18 cellular contexts compared by ENCODE assay signal in genomic region chr6:1689141-1689540, GRCh38.
DNase-seq lines count a peak whose midpoint lies in the region; ATAC-seq and TF ChIP-seq lines count a peak whose summit lies in the region.
"Had no signal": no experiment of that assay in that cellular context is flagged by ENCODE, and none has a peak within 500 bp of the region (broad histone marks: within the 10 kb centered on the region; RNA-seq: fewer than 3 reads in every experiment).

No MANE protein-coding gene starts in this region.

- H3K27ac ChIP-seq in mammary epithelial cell (ENCODE audit: insufficient read depth, low read depth, low read length) (peak overlapping the region; percentile 27), left lung (no peak overlapping the region)
- H3K27ac ChIP-seq: colonic mucosa, thoracic aorta had no signal

- no peak overlapping the region for H2AFZ ChIP-seq in mammary epithelial cell (ENCODE audit: low read depth, low read length)

- H3K4me2 ChIP-seq in mammary epithelial cell (ENCODE audit: insufficient read depth, low read depth, low read length): peak overlapping the region; percentile 37

- POLR2A ChIA-PET in BJ (lab: Charles Lee): no interaction called here

- DNase-seq in BJ (ENCODE audit: low read depth): peak; percentile 31
- peak; percentile 41 for DNase-seq in HT1080 (ENCODE audit: low read depth)
- DNase-seq in mammary epithelial cell: peak; percentile 88
- no peak for DNase-seq in left lung
- no peak for DNase-seq in H4 (ENCODE audit: low spot score)
- DNase-seq: ACHN; CD4-positive, CD25-positive, alpha-beta regulatory T cell; colonic mucosa; DMS53; foreskin melanocyte; NCI-H146; NCI-H82; stimulated activated CD4-positive, alpha-beta T cell treated with anti-CD3 and anti-CD28 coated beads, Interleukin-12 subunit alpha, Interleukin-12 subunit beta, amount 100 ng/mL, for 4 hours had no signal

- H4K20me1 ChIP-seq in mammary epithelial cell (ENCODE audit: insufficient read depth, low read length): no peaks in the 10 kb centered on the region

- BruUV-seq in mammary epithelial cell (replicated peaks; lab: Mats Ljungman, UMichigan): no TSS peak

- H3K9ac ChIP-seq in mammary epithelial cell (ENCODE audit: insufficient read depth, low read length): no peak overlapping the region

- in situ Hi-C loops in mammary epithelial cell (cut with MboI; ENCODE audit: low sequenced_read_pairs in 2 of 2): no loop called here

- H3K4me3 ChIP-seq in BJ (ENCODE audit: low read depth, low read length) (no peak overlapping the region), mammary epithelial cell (replicated peaks in 1 of 3; ENCODE audit: insufficient read depth in 1 of 3, low read depth in 2 of 3, low read length in 3 of 3) (no peak overlapping the region), left lung (no peak overlapping the region)
- H3K4me3 ChIP-seq: colonic mucosa, thoracic aorta had no signal

- H3K27me3 ChIP-seq in BJ (ENCODE audit: control insufficient read depth, insufficient read depth, low read length): no peaks in the 10 kb centered on the region
- H3K27me3 ChIP-seq in mammary epithelial cell (ENCODE audit: insufficient read depth, low read length): no peaks in the 10 kb centered on the region
- no peaks in the 10 kb centered on the region for H3K27me3 ChIP-seq in left lung
- H3K27me3 ChIP-seq: colonic mucosa had no signal

- WGBS in mammary epithelial cell (ENCODE audit: low coverage, missing lambda C conversion rate): 0% methylated on average over 1 of the region's 1 CpG

- no peak for TF ChIP-seq CTCF in BJ (IDR thresholded peaks at IDR 0.05; ENCODE audit: insufficient read depth, low read depth, low read length)
- TF ChIP-seq CTCF in mammary epithelial cell (conservative IDR thresholded peaks at IDR 0.05 in 1 of 2, IDR thresholded peaks at IDR 0.05 in 1 of 2; ENCODE audit: extremely low read depth in 1 of 2, insufficient read depth in 1 of 2, low read depth in 1 of 2, low read length in 2 of 2): no peak
- TF ChIP-seq CTCF in left lung (IDR thresholded peaks at IDR 0.05): no peak

- dilution Hi-C loops in mammary epithelial cell (cut with HindIII; ENCODE audit: low sequenced_read_pairs): no loop called here

- H3K4me1 ChIP-seq in mammary epithelial cell (ENCODE audit: insufficient read depth, low read length): peaks cover 36% of the 10 kb centered on the region
- H3K4me1 ChIP-seq in left lung: peaks cover 12 to 14% of the 10 kb centered on the region in 2 donors
- H3K4me1 ChIP-seq: colonic mucosa had no signal

- H3K79me2 ChIP-seq in mammary epithelial cell (ENCODE audit: insufficient read depth, low read length): no peaks in the 10 kb centered on the region

- no peaks in the 10 kb centered on the region for H3K36me3 ChIP-seq in BJ (ENCODE audit: control insufficient read depth, insufficient read depth, low read length)
- no peaks in the 10 kb centered on the region for H3K36me3 ChIP-seq in mammary epithelial cell (ENCODE audit: insufficient read depth, low read length)
- no peaks in the 10 kb centered on the region for H3K36me3 ChIP-seq in left lung
- H3K36me3 ChIP-seq: colonic mucosa, thoracic aorta had no signal

- H3K9me3 ChIP-seq in mammary epithelial cell (replicated peaks; ENCODE audit: insufficient read depth, low read length) (no peaks in the 10 kb centered on the region), left lung (peaks cover 0 to 2% of the 10 kb centered on the region in 2 donors)
- H3K9me3 ChIP-seq: colonic mucosa, thoracic aorta had no signal

- intact Hi-C loops in mammary epithelial cell (cut with micrococcal nuclease) (no loop called here), left lung (cut with DNase I) (loop anchor here in 1 of 2 donors (10.0 kb wide), 1 partner anchor 84 kb away; the partner anchor contains the start of gene FOXC1)

- CTCF ChIA-PET in BJ (lab: Yijun Ruan, JAX) (no interaction called here), mammary epithelial cell (lab: Charles Lee; ENCODE audit: low non-redundant PET) (no interaction called here)

- peak; percentile 60 for ATAC-seq in left lung
- no peak for ATAC-seq in HG03457 (IDR thresholded peaks at IDR 0.05; ENCODE audit: unreplicated experiment)
- ATAC-seq in HG02759 (IDR thresholded peaks at IDR 0.05; ENCODE audit: unreplicated experiment): no peak
- ATAC-seq in GM18498 (IDR thresholded peaks at IDR 0.05; ENCODE audit: unreplicated experiment): no peak
- ATAC-seq: HepG2 had no signal

Comparison
In these comparisons a context has a peak if more than half of its experiments do, and no peak if none do; other contexts are left out.
1. DNase-seq: peak in BJ (single experiment), HT1080 (single experiment) and mammary epithelial cell (single experiment); none in left lung (0 of 2) and H4 (single experiment).